In the genomic region with DNA sequence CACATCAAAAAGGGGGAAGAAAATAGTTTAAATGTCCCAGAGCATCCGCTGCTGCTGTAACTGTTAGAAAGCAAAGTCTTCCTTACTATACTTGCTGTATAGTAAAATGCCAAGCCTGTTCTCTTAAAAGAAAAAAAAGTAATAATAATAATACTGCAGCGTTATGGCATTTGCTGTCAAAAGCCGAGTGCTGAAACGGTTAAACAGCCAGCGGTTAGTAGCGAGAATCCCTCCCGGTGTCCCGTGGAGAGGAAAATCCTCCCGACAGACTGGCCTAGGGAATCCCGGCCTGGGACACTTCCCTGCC, we compare ENCODE assay signal across 8 cellular contexts. TPM values are rescaled to one million over a fixed set of nuclear protein-coding genes. Genes with fewer than 3 reads are reported as not detected.
DNase-seq lines count a peak whose midpoint lies in the region; ATAC-seq and TF ChIP-seq lines count a peak whose summit lies in the region.

No MANE protein-coding gene starts in this region.

- WGBS in spleen, 5 donors = 0 to 2% (median 2%) methylated on average over 10 of the region's 10 CpGs

- H3K36me3 Mint-ChIP-seq in activated T-helper 17 cell treated with anti-CD3 and anti-CD28 coated beads, Interleukin-2, amount 50 U/mL, for 72 hours (ENCODE audit: low read depth) = no peaks in the 10 kb centered on the region

- peaks cover 13 to 42% (median 32%) of the 10 kb centered on the region in 6 donors for H3K4me1 ChIP-seq in spleen

- no peak for TF ChIP-seq CTCF in HL-60 (IDR thresholded peaks at IDR 0.05; ENCODE audit: insufficient read depth, low read length)
- no peak for TF ChIP-seq CTCF in spleen (IDR thresholded peaks at IDR 0.05 in 8 of 11, conservative IDR thresholded peaks at IDR 0.05 in 3 of 11)
- no peak for TF ChIP-seq CTCF in GM13977 (IDR thresholded peaks at IDR 0.05; ENCODE audit: extremely low read depth, insufficient read depth, missing control alignments)

- H3K9me3 ChIP-seq in spleen = no peaks in the 10 kb centered on the region

- H3K4me3 ChIP-seq in HL-60 (replicated peaks; ENCODE audit: insufficient read depth, low read length) = peak overlapping the region; percentile 31
- peak overlapping the region; percentile 52 for H3K4me3 ChIP-seq in iPS-11a (ENCODE audit: low read depth, low read length)
- peak overlapping the region; percentile 20 to 67 (median 42) for H3K4me3 ChIP-seq in spleen

- ATAC-seq in activated T-helper 17 cell treated with anti-CD3 and anti-CD28 coated beads, Interleukin-2, amount 50 U/mL, for 72 hours (replicated peaks) = peak; percentile 6
- ATAC-seq in GM21381 (IDR thresholded peaks at IDR 0.05; ENCODE audit: unreplicated experiment) = no peak

- no peak overlapping the region for H3K27ac ChIP-seq in HL-60 (replicated peaks)
- peak overlapping the region in 7 of 8 donors; percentile 63 to 92 (median 76) for H3K27ac ChIP-seq in spleen

- no peak for TF ChIP-seq POLR2A in spleen (IDR thresholded peaks at IDR 0.05)

- peak overlapping the region; percentile 75 for H3K4me3 Mint-ChIP-seq in activated T-helper 17 cell treated with anti-CD3 and anti-CD28 coated beads, Interleukin-2, amount 50 U/mL, for 72 hours

- in situ Hi-C loops in GM13977 (cut with MboI; ENCODE audit: low pct_unique_long_range_greater_than_20kb, low sequenced_read_pairs, unreplicated experiment) = no loop called here

- H3K4me1 Mint-ChIP-seq in activated T-helper 17 cell treated with anti-CD3 and anti-CD28 coated beads, Interleukin-2, amount 50 U/mL, for 72 hours = peaks cover 10% of the 10 kb centered on the region

- H3K27me3 ChIP-seq in HL-60 (ENCODE audit: insufficient read depth, poor library complexity, severe bottlenecking) = peaks cover 39% of the 10 kb centered on the region
- peaks cover 0 to 88% (median 36%) of the 10 kb centered on the region in 7 donors for H3K27me3 ChIP-seq in spleen (replicated peaks in 1 of 7)

- peaks cover 49% of the 10 kb centered on the region for H3K27me3 Mint-ChIP-seq in activated T-helper 17 cell treated with anti-CD3 and anti-CD28 coated beads, Interleukin-2, amount 50 U/mL, for 72 hours

- no peaks in the 10 kb centered on the region for H3K9me3 Mint-ChIP-seq in activated T-helper 17 cell treated with anti-CD3 and anti-CD28 coated beads, Interleukin-2, amount 50 U/mL, for 72 hours

- DNase-seq in HL-60 (ENCODE audit: low read depth in 1 of 2, low spot score in 1 of 2) = no peak
- DNase-seq in spleen = no peak
- no peak for DNase-seq in NCI-H524 treated with DMSO at 0.1 percent for 48 hours (lab: John Stamatoyannopoulos, UW)
- no peak for DNase-seq in GM13977 (ENCODE audit: low spot score)
- DNase-seq in OCI-M1 (lab: John Stamatoyannopoulos, UW) = no peak

- intact Hi-C loops in spleen (cut with DNase I; ENCODE audit: low total_unique reads) = no loop called here

- H3K27ac Mint-ChIP-seq in activated T-helper 17 cell treated with anti-CD3 and anti-CD28 coated beads, Interleukin-2, amount 50 U/mL, for 72 hours = no peak overlapping the region

- H3K36me3 ChIP-seq in spleen = no peaks in the 10 kb centered on the region

RNA-seq across cellular contexts. Expression of gene NFATC2, which starts 19.5 kb away (rescaled TPM):
- 10 to 100 TPM; 29.4 to 41.1 TPM for total RNA-seq in activated T-helper 17 cell treated with anti-CD3 and anti-CD28 coated beads, Interleukin-2, amount 50 U/mL, for 72 hours
- 10 to 100 TPM; 28.0 to 42.9 (median 38.7) TPM for total RNA-seq in spleen
- 1 to 10 TPM; 6.5 to 9.1 (median 6.8) TPM for polyA plus RNA-seq in spleen
